27 cellular contexts compared by ENCODE assay signal in the genomic region with DNA sequence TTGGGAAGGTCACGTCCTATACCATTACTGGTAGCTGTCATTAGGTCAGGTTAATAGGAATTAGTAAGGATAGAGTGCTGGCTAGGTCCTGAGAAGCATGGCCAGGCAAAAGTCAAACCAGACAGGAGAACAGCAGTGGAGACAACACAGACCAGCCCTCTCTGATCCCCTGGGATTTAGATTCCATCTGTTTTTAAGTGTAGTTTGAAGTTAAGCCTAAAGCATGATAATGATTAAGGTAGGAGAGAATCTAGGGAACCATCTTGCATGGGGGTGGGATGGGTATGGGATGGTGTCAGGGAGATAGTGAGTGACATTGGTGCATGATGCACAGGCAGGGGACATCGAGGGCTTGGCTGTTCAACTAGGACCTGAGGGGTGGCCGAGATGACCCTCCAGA.
"Had no signal": no experiment of that assay in that cellular context is flagged by ENCODE, and none has a peak within 500 bp of the region (broad histone marks: within the 10 kb centered on the region; RNA-seq: fewer than 3 reads in every experiment).

No MANE protein-coding gene starts in this region.

- H3K4me3 Mint-ChIP-seq: immature natural killer cell; mesothelial cell of epicardium; naive B cell; natural killer cell; stimulated activated effector memory CD8-positive, alpha-beta T cell treated with anti-CD3 and anti-CD28 coated beads, Interleukin-12 subunit alpha, Interleukin-12 subunit beta, amount 100 ng/mL, for 72 hours; stimulated activated naive CD8-positive, alpha-beta T cell treated with anti-CD3 and anti-CD28 coated beads, Interleukin-15, Interleukin-2, amounts not matched to agents 100 ng/mL and 50 ng/mL, for 24 hours; type B pancreatic cell had no signal

- H3K27me3 Mint-ChIP-seq: type B pancreatic cell had no signal

- H3K27ac ChIP-seq: left ventricle myocardium inferior, pancreas, prostate gland, skin epidermis, suprapubic skin, thoracic aorta, tibial artery, vagina had no signal

- H3K9me3 Mint-ChIP-seq: mesothelial cell of epicardium; natural killer cell; stimulated activated naive CD8-positive, alpha-beta T cell treated with anti-CD3 and anti-CD28 coated beads, Interleukin-15, Interleukin-2, amounts not matched to agents 100 ng/mL and 50 ng/mL, for 24 hours; type B pancreatic cell had no signal

- H3K4me1 Mint-ChIP-seq: immature natural killer cell; naive B cell; natural killer cell; stimulated activated effector memory CD8-positive, alpha-beta T cell treated with anti-CD3 and anti-CD28 coated beads, Interleukin-12 subunit alpha, Interleukin-12 subunit beta, amount 100 ng/mL, for 72 hours had no signal

- H3K27ac Mint-ChIP-seq: immature natural killer cell; mesothelial cell of epicardium; naive B cell; natural killer cell; stimulated activated effector memory CD8-positive, alpha-beta T cell treated with anti-CD3 and anti-CD28 coated beads, Interleukin-12 subunit alpha, Interleukin-12 subunit beta, amount 100 ng/mL, for 72 hours; stimulated activated naive CD8-positive, alpha-beta T cell treated with anti-CD3 and anti-CD28 coated beads, Interleukin-15, Interleukin-2, amounts not matched to agents 100 ng/mL and 50 ng/mL, for 24 hours; type B pancreatic cell had no signal

- DNase-seq: immature natural killer cell; kidney; left ventricle myocardium inferior; mesendoderm; naive B cell; natural killer cell; pancreas; posterior cingulate gyrus; retina; right cardiac atrium; stimulated activated CD4-positive, alpha-beta T cell treated with anti-CD3 and anti-CD28 coated beads, Interleukin-12 subunit alpha, Interleukin-12 subunit beta, amount 100 ng/mL, for 4 hours; stimulated activated CD4-positive, alpha-beta T cell treated with anti-CD3 and anti-CD28 coated beads, Interleukin-15, amount 100 ng/mL, for 24 hours; stimulated activated CD4-positive, alpha-beta T cell treated with anti-CD3 and anti-CD28 coated beads, Interleukin-2, amount 100 ng/mL, for 24 hours; stimulated activated CD4-positive, alpha-beta T cell treated with anti-CD3 and anti-CD28 coated beads, Interleukin-4, amount 100 ng/mL, for 24 hours; stimulated activated naive CD4-positive, alpha-beta T cell; tibial artery had no signal

- ATAC-seq: natural killer cell; pancreas; right cardiac atrium; sciatic nerve; stimulated activated effector memory CD8-positive, alpha-beta T cell treated with anti-CD3 and anti-CD28 coated beads, Interleukin-12 subunit alpha, Interleukin-12 subunit beta, amount 100 ng/mL, for 72 hours had no signal

- H3K4me3 ChIP-seq: left ventricle myocardium inferior, lung, pancreas, prostate gland, skin epidermis, suprapubic skin, thoracic aorta, tibial artery, vagina had no signal

- H3K36me3 Mint-ChIP-seq: immature natural killer cell; mesothelial cell of epicardium; naive B cell; natural killer cell; stimulated activated effector memory CD8-positive, alpha-beta T cell treated with anti-CD3 and anti-CD28 coated beads, Interleukin-12 subunit alpha, Interleukin-12 subunit beta, amount 100 ng/mL, for 72 hours; type B pancreatic cell had no signal

- H3K36me3 ChIP-seq: left ventricle myocardium inferior, pancreas, prostate gland, suprapubic skin, thoracic aorta, tibial artery, vagina had no signal

- H3K9me3 ChIP-seq: left ventricle myocardium inferior, pancreas, prostate gland, suprapubic skin, thoracic aorta, tibial artery, vagina had no signal

- H3K27me3 ChIP-seq: pancreas, vagina had no signal

- H3K4me1 ChIP-seq: left ventricle myocardium inferior, pancreas, prostate gland, suprapubic skin, tibial artery, vagina had no signal
